In genomic region chr14:71163842-71164500, GRCh38 we compare ENCODE assay signal across 23 cellular contexts.
DNase-seq lines count a peak whose midpoint lies in the region; ATAC-seq and TF ChIP-seq lines count a peak whose summit lies in the region.
"Had no signal": no experiment of that assay in that cellular context is flagged by ENCODE, and none has a peak within 500 bp of the region (broad histone marks: within the 10 kb centered on the region; RNA-seq: fewer than 3 reads in every experiment).

No MANE protein-coding gene starts in this region.

- H3K4me3 ChIP-seq in OCI-LY3 (ENCODE audit: low read length) = no peak overlapping the region
- H3K4me3 ChIP-seq in transverse colon = no peak overlapping the region
- H3K4me3 ChIP-seq: HAP-1, smooth muscle cell, vagina had no signal

- TF ChIP-seq POLR2A in transverse colon (IDR thresholded peaks at IDR 0.05) = no peak

- H2AFZ ChIP-seq in OCI-LY3 (ENCODE audit: low read depth, low read length) = peak overlapping the region; percentile 68

- 76 to 82% methylated on average over 4 to 7 of the region's 7 CpGs for WGBS in transverse colon (ENCODE audit: low coverage in 1 of 2), 2 donors

- no peaks in the 10 kb centered on the region for H3K36me3 ChIP-seq in OCI-LY3 (replicated peaks; ENCODE audit: low read depth, low read length)
- H3K36me3 ChIP-seq in transverse colon = no peaks in the 10 kb centered on the region
- H3K36me3 ChIP-seq: HAP-1, vagina had no signal

- peak overlapping the region in 1 of 2 donors; percentile 17 for H3K27ac Mint-ChIP-seq in effector memory CD8-positive, alpha-beta T cell
- H3K27ac Mint-ChIP-seq: activated CD4-positive, alpha-beta T cell treated with anti-CD3 and anti-CD28 coated beads for 36 hours; activated CD8-positive, alpha-beta memory T cell treated with anti-CD3 and anti-CD28 coated beads, Interleukin-2, amount 10 ng/mL, durations not matched to agents 7 days and 5 days; activated T-helper 2 cell treated with anti-CD3 and anti-CD28 coated beads, Interferon-gamma antibody, Interleukin-2, Interleukin-4, amounts not matched to agents 10 μg/mL and 5 μg/mL and 100 μg/mL, durations not matched to agents 14 hours and 24 hours and 36 hours; progenitor cell of endocrine pancreas had no signal

- H3K9me3 Mint-ChIP-seq in effector memory CD8-positive, alpha-beta T cell = no peaks in the 10 kb centered on the region

- no peak for ATAC-seq in effector memory CD8-positive, alpha-beta T cell (replicated peaks)
- ATAC-seq: activated CD4-positive, alpha-beta T cell treated with anti-CD3 and anti-CD28 coated beads for 36 hours; activated CD8-positive, alpha-beta memory T cell treated with anti-CD3 and anti-CD28 coated beads, Interleukin-2, amount 10 ng/mL, durations not matched to agents 7 days and 5 days; foreskin keratinocyte had no signal

- peak; percentile 62 to 75 for DNase-seq in NCI-H524 (lab: John Stamatoyannopoulos, UW)
- no peak for DNase-seq in NCI-H524 treated with DMSO at 0.1 percent for 48 hours (lab: John Stamatoyannopoulos, UW)
- no peak for DNase-seq in transverse colon
- no peak for DNase-seq in effector CD4-positive, alpha-beta T cell
- no peak for DNase-seq in MV-4-11 (lab: John Stamatoyannopoulos, UW)
- no peak for DNase-seq in effector memory CD8-positive, alpha-beta T cell
- DNase-seq: activated CD4-positive, alpha-beta T cell treated with anti-CD3 and anti-CD28 coated beads for 36 hours; activated CD8-positive, alpha-beta memory T cell treated with anti-CD3 and anti-CD28 coated beads, Interleukin-2, amount 10 ng/mL, durations not matched to agents 7 days and 5 days; C1 segment of cervical spinal cord; dermis blood vessel endothelial cell; DMS 273 treated with DMSO at 0.1 percent for 48 hours; foreskin keratinocyte; GF-D8; NCI-H2081; stimulated activated CD4-positive, alpha-beta T cell treated with anti-CD3 and anti-CD28 coated beads, Interleukin-4, amount 100 ng/mL, for 4 hours had no signal

- no peak for TF ChIP-seq EP300 in transverse colon (IDR thresholded peaks at IDR 0.05; ENCODE audit: low read depth)

- H3K9me3 ChIP-seq in OCI-LY3 (ENCODE audit: insufficient read depth, low read length) (no peaks in the 10 kb centered on the region), transverse colon (no peaks in the 10 kb centered on the region)
- H3K9me3 ChIP-seq: vagina had no signal

- H3K4me1 ChIP-seq in OCI-LY3 (ENCODE audit: low read length) (peaks cover 9% of the 10 kb centered on the region), transverse colon (peaks cover 7 to 38% (median 20%) of the 10 kb centered on the region in 4 donors)
- H3K4me1 ChIP-seq: foreskin keratinocyte, vagina had no signal

- no peak overlapping the region for H3K9ac ChIP-seq in OCI-LY3 (ENCODE audit: low read length)

- no peak overlapping the region for H3K27ac ChIP-seq in OCI-LY3 (ENCODE audit: low read length)
- H3K27ac ChIP-seq in layer of hippocampus (ENCODE audit: low read depth, low read length) = peak overlapping the region; percentile 8
- peak overlapping the region; percentile 68 to 76 (median 70) for H3K27ac ChIP-seq in transverse colon
- H3K27ac ChIP-seq: foreskin keratinocyte, vagina had no signal

- H3K4me3 Mint-ChIP-seq in effector memory CD8-positive, alpha-beta T cell = no peak overlapping the region
- H3K4me3 Mint-ChIP-seq: activated CD4-positive, alpha-beta T cell treated with anti-CD3 and anti-CD28 coated beads for 36 hours; activated CD8-positive, alpha-beta memory T cell treated with anti-CD3 and anti-CD28 coated beads, Interleukin-2, amount 10 ng/mL, durations not matched to agents 7 days and 5 days; IgD-negative memory B cell had no signal

- peak overlapping the region; percentile 30; the same call in 1 of the 2 replicates for H3K4me2 ChIP-seq in OCI-LY3 (ENCODE audit: low read length)

- no peak for TF ChIP-seq CTCF in OCI-LY3 (IDR thresholded peaks at IDR 0.05; ENCODE audit: low read depth, low read length)
- TF ChIP-seq CTCF in transverse colon (IDR thresholded peaks at IDR 0.05) = no peak

- no peaks in the 10 kb centered on the region for H3K27me3 Mint-ChIP-seq in effector memory CD8-positive, alpha-beta T cell
- H3K27me3 Mint-ChIP-seq: progenitor cell of endocrine pancreas had no signal

- no peaks in the 10 kb centered on the region for H3K79me2 ChIP-seq in OCI-LY3 (ENCODE audit: low read length)

- intact Hi-C loops in transverse colon (cut with DNase I; ENCODE audit: low total_unique reads) = loop anchor here (1.0 kb wide), 1 partner anchor 40 kb away; no protein-coding TSS in a partner anchor

- H4K20me1 ChIP-seq in OCI-LY3 (ENCODE audit: insufficient read depth, low read length) = no peaks in the 10 kb centered on the region

- H3K36me3 Mint-ChIP-seq in effector memory CD8-positive, alpha-beta T cell (ENCODE audit: insufficient read depth) = peaks cover 3% of the 10 kb centered on the region
- H3K36me3 Mint-ChIP-seq: IgD-negative memory B cell had no signal

- peaks cover 9 to 10% of the 10 kb centered on the region in 2 donors for H3K4me1 Mint-ChIP-seq in effector memory CD8-positive, alpha-beta T cell (ENCODE audit: low read depth in 2 of 2)

- H3K27me3 ChIP-seq in OCI-LY3 (ENCODE audit: low read depth, low read length) (no peaks in the 10 kb centered on the region), layer of hippocampus (ENCODE audit: control insufficient read depth, insufficient read depth, low read length) (no peaks in the 10 kb centered on the region), transverse colon (no peaks in the 10 kb centered on the region)
- H3K27me3 ChIP-seq: vagina had no signal

- in situ Hi-C loops in transverse colon (cut with MboI; ENCODE audit: low pct_ligation_motif_present in 1 of 4, low pct_unique_long_range_greater_than_20kb in 1 of 4, low sequenced_read_pairs in 3 of 4) = no loop called here

Comparison
In these comparisons a context has a peak if more than half of its experiments do, and no peak if none do; other contexts are left out.
1. DNase-seq: peak in NCI-H524 (2 of 2); none in NCI-H524 treated with DMSO at 0.1 percent for 48 hours (single experiment), transverse colon (single experiment), effector CD4-positive, alpha-beta T cell (single experiment), MV-4-11 (single experiment) and effector memory CD8-positive, alpha-beta T cell (0 of 3).